ENCODE assay signal across 16 cellular contexts in the genomic region with DNA sequence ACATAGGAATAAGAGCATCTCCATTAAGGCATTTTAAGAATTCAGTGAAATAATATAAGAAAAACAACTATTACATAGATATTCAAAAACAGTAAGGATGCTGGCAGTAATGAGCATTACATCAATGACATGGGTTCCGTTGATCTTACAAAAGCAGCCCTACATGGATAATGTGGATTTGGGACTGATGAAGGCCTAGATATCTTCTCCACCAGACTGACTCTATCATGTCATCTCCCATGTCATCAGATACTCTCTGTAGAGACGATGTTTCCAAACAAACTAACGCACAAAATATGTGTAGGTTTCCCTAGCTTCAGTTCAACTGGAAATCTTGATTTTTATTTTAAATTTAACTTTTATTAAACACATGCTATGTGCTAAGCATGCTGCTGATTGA. TPM values are rescaled to one million over a fixed set of nuclear protein-coding genes. Genes with fewer than 3 reads are reported as not detected.
DNase-seq lines count a peak whose midpoint lies in the region; ATAC-seq and TF ChIP-seq lines count a peak whose summit lies in the region.
"Had no signal": no experiment of that assay in that cellular context is flagged by ENCODE, and none has a peak within 500 bp of the region (broad histone marks: within the 10 kb centered on the region; RNA-seq: fewer than 3 reads in every experiment).

No MANE protein-coding gene starts in this region.

- H3K4me1 ChIP-seq in heart right ventricle: peaks cover 0 to 38% (median 17%) of the 10 kb centered on the region in 9 donors
- H3K4me1 ChIP-seq in esophagus muscularis mucosa: peaks cover 5 to 59% (median 45%) of the 10 kb centered on the region in 4 donors
- no peaks in the 10 kb centered on the region for H3K4me1 ChIP-seq in upper lobe of right lung

- H3K36me3 Mint-ChIP-seq in osteocyte (ENCODE audit: unreplicated experiment): peaks cover 46% of the 10 kb centered on the region
- H3K36me3 Mint-ChIP-seq: activated naive CD4-positive, alpha-beta T cell treated with anti-CD3 and anti-CD28 coated beads, Interleukin-2, amount 50 U/mL, for 24 hours; CD8-positive, alpha-beta T cell had no signal

- WGBS in heart right ventricle, 2 donors: 74 to 76% methylated on average over 3 of the region's 3 CpGs
- 69% methylated on average over 3 of the region's 3 CpGs for WGBS in esophagus muscularis mucosa

- H3K27me3 Mint-ChIP-seq in osteocyte (ENCODE audit: unreplicated experiment): no peaks in the 10 kb centered on the region

- intact Hi-C loops in heart right ventricle (cut with DNase I): loop anchor here in 6 of 10 donors (5.0 to 10.0 kb wide), 6 partner anchors 34 to 104 kb away; no protein-coding TSS in a partner anchor
- intact Hi-C loops in Right ventricle myocardium superior (cut with DNase I): no loop called here
- intact Hi-C loops in esophagus muscularis mucosa (cut with DNase I): loop anchor here (5.0 to 10.0 kb wide), 2 partner anchors 39 to 306 kb away; no protein-coding TSS in a partner anchor
- intact Hi-C loops in upper lobe of right lung (cut with DNase I): no loop called here

- no peak for TF ChIP-seq POLR2A in esophagus muscularis mucosa (IDR thresholded peaks at IDR 0.05; ENCODE audit: low read depth)

- peaks cover 0 to 15% (median 7%) of the 10 kb centered on the region in 11 donors for H3K9me3 ChIP-seq in heart right ventricle
- H3K9me3 ChIP-seq in esophagus muscularis mucosa: peaks cover 0 to 7% (median 2%) of the 10 kb centered on the region in 4 donors
- no peaks in the 10 kb centered on the region for H3K9me3 ChIP-seq in upper lobe of right lung

- H3K27ac ChIP-seq in heart right ventricle: peak overlapping the region in 6 of 10 donors; percentile 21 to 93 (median 88)
- H3K27ac ChIP-seq in esophagus muscularis mucosa (replicated peaks in 1 of 4): peak overlapping the region; percentile 86 to 94 (median 90)
- H3K27ac ChIP-seq in upper lobe of right lung: peak overlapping the region; percentile 48
- H3K27ac ChIP-seq: cardiac muscle cell had no signal

- DNase-seq in heart right ventricle (no peak), Right ventricle myocardium superior (no peak), esophagus muscularis mucosa (ENCODE audit: extremely low spot score) (no peak), osteocyte (ENCODE audit: extremely low spot score, unreplicated experiment) (no peak), upper lobe of right lung (no peak), germinal center (ENCODE audit: low spot score) (no peak)
- no peak for DNase-seq in activated CD4-positive, alpha-beta T cell treated with anti-CD3 and anti-CD28 coated beads, Interleukin-2, amount 50 U/mL, for 48 hours
- DNase-seq: 8988T; CD8-positive, alpha-beta T cell; NCI-H2171 treated with DMSO at 0.1 percent for 48 hours; SHP77 had no signal

- peak overlapping the region; percentile 85 for H3K4me3 Mint-ChIP-seq in osteocyte (ENCODE audit: unreplicated experiment)
- H3K4me3 Mint-ChIP-seq: activated naive CD4-positive, alpha-beta T cell treated with anti-CD3 and anti-CD28 coated beads, Interleukin-2, amount 50 U/mL, for 24 hours; CD8-positive, alpha-beta T cell; stimulated activated naive CD8-positive, alpha-beta T cell treated with anti-CD3 and anti-CD28 coated beads, Interleukin-15, Interleukin-2, amounts not matched to agents 100 ng/mL and 50 ng/mL, for 24 hours had no signal

- peaks cover 46% of the 10 kb centered on the region for H3K4me1 Mint-ChIP-seq in osteocyte (ENCODE audit: unreplicated experiment)

- TF ChIP-seq EP300 in esophagus muscularis mucosa (IDR thresholded peaks at IDR 0.05): no peak

- peak overlapping the region in 5 of 10 donors; percentile 70 to 91 (median 81) for H3K4me3 ChIP-seq in heart right ventricle
- H3K4me3 ChIP-seq in esophagus muscularis mucosa: peak overlapping the region; percentile 76 to 89 (median 83)
- H3K4me3 ChIP-seq in upper lobe of right lung: peak overlapping the region; percentile 64
- H3K4me3 ChIP-seq: cardiac muscle cell had no signal

- no peaks in the 10 kb centered on the region for H3K36me3 ChIP-seq in heart right ventricle
- H3K36me3 ChIP-seq in esophagus muscularis mucosa: no peaks in the 10 kb centered on the region
- H3K36me3 ChIP-seq in upper lobe of right lung: no peaks in the 10 kb centered on the region
- H3K36me3 ChIP-seq: cardiac muscle cell had no signal

- H3K27me3 ChIP-seq in heart right ventricle (peaks cover 0 to 19% (median 0%) of the 10 kb centered on the region in 7 donors), esophagus muscularis mucosa (no peaks in the 10 kb centered on the region), upper lobe of right lung (no peaks in the 10 kb centered on the region)

- ATAC-seq in heart right ventricle: no peak
- ATAC-seq in Right ventricle myocardium superior (ENCODE audit: poor library complexity): no peak
- no peak for ATAC-seq in upper lobe of right lung
- ATAC-seq in GM21423 (IDR thresholded peaks at IDR 0.05; ENCODE audit: unreplicated experiment): no peak
- ATAC-seq: CD8-positive, alpha-beta T cell had no signal

- no peak for TF ChIP-seq CTCF in heart right ventricle (IDR thresholded peaks at IDR 0.05)
- no peak for TF ChIP-seq CTCF in esophagus muscularis mucosa (IDR thresholded peaks at IDR 0.05)
- no peak for TF ChIP-seq CTCF in osteocyte (IDR thresholded peaks at IDR 0.05)
- no peak for TF ChIP-seq CTCF in upper lobe of right lung (IDR thresholded peaks at IDR 0.05)

- H3K27ac Mint-ChIP-seq in osteocyte (ENCODE audit: unreplicated experiment): peak overlapping the region; percentile 97
- H3K27ac Mint-ChIP-seq: activated naive CD4-positive, alpha-beta T cell treated with anti-CD3 and anti-CD28 coated beads, Interleukin-2, amount 50 U/mL, for 24 hours; CD8-positive, alpha-beta T cell; stimulated activated naive CD8-positive, alpha-beta T cell treated with anti-CD3 and anti-CD28 coated beads, Interleukin-15, Interleukin-2, amounts not matched to agents 100 ng/mL and 50 ng/mL, for 24 hours had no signal

- peaks cover 15% of the 10 kb centered on the region for H3K9me3 Mint-ChIP-seq in osteocyte (ENCODE audit: unreplicated experiment)

RNA-seq across cellular contexts. Expression of a gene that starts 3.6 kb away (rescaled TPM):
- 1 to 10 TPM; 1.2 to 4.6 (median 2.2) TPM for total RNA-seq in heart right ventricle
- 1 to 10 TPM; 1.8 to 3.1 TPM for polyA plus RNA-seq in heart right ventricle
- total RNA-seq in Right ventricle myocardium superior: 2.2 TPM
- total RNA-seq in esophagus muscularis mucosa: 10 to 100 TPM; 11.4 to 28.8 (median 23.9) TPM
- 46.3 and 49.8 TPM in 2 replicates for total RNA-seq in osteocyte
- total RNA-seq in upper lobe of right lung: 32.3 TPM
- total RNA-seq: CD8-positive, alpha-beta T cell; T-helper 2 cell treated with Interferon-gamma antibody and Interleukin-4, amounts not matched to agents 100 ng/mL and 5 ng/mL, for 36 hours had no signal

Comparison
In these comparisons a context has a peak if more than half of its experiments do, and no peak if none do; other contexts are left out.
1. intact Hi-C loops: an anchor here in heart right ventricle (5.0 to 10.0 kb wide) and esophagus muscularis mucosa (5.0 to 10.0 kb wide); none called in Right ventricle myocardium superior and upper lobe of right lung.